ENCODE assay signal across 1 cellular context in the genomic region with DNA sequence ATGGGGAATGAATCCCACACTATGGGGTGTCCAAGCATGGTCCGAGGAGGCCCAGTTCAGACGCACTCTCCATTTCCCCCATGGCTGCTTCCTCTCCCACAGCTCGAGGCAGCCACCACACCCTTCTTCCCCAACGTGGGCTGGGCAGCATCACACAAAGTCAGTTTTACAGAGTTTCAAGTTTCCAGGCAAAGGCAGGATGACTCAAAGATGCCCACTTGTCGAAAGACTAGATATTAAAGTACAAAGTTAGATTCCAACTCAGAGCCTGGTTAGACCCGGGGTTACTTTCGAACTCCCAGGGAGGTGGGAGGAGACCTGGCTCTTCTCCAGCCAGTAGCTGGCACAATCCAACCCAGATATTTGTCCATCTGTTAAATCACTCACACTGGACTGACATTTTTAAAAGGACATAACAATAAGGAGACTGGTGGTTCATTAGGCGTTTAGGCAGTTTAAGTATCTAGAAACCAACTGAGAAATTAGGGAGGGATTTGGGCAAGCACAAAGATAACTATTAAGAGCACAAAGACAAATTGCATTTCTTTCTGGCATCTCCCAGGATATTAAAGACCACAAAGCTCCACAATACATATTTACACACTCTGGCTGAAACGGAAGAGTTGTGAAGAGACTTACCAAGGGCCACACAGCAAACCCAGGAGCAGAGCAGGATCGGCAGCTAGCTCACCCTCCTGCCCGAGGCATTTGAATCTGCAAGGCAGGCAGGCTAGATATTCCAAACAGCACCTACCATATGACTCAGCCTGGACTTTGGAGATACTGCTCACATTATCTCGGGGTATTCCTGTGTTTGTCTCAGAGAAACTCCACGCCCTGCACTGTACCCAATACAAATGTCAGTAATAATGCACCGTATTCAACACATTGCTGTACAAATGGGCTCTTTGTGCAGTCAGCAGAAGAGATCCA.
TF ChIP-seq lines count a peak whose summit lies in the region.

No MANE protein-coding gene starts in this region.

TF ChIP-seq in IMR-90, 13 proteins besides CTCF, POLR2A, EP300 and RAD21:
- TF ChIP-seq CHD1 (IDR thresholded peaks at IDR 0.05; ENCODE audit: low read depth, low read length) (no peak), RFX5 (IDR thresholded peaks at IDR 0.05; ENCODE audit: low read depth, low read length) (no peak), NFE2L2 (IDR thresholded peaks at IDR 0.05; ENCODE audit: low read depth, low read length) (no peak), FOS (IDR thresholded peaks at IDR 0.05; ENCODE audit: low read depth, low read length) (no peak), MAZ (IDR thresholded peaks at IDR 0.05; ENCODE audit: borderline replicate concordance, low read depth, low read length) (no peak), CEBPB (IDR thresholded peaks at IDR 0.05; ENCODE audit: low read depth, low read length) (no peak), MXI1 (IDR thresholded peaks at IDR 0.05; ENCODE audit: borderline replicate concordance, low read depth, low read length) (no peak), MAFK (IDR thresholded peaks at IDR 0.05; ENCODE audit: low read depth, low read length) (no peak), SMC3 (IDR thresholded peaks at IDR 0.05; ENCODE audit: low read depth, low read length) (no peak), BHLHE40 (IDR thresholded peaks at IDR 0.05; ENCODE audit: low read depth, low read length) (no peak), RCOR1 (IDR thresholded peaks at IDR 0.05; ENCODE audit: insufficient replicate concordance, low read length) (no peak)
- TF ChIP-seq, protein P1, sequence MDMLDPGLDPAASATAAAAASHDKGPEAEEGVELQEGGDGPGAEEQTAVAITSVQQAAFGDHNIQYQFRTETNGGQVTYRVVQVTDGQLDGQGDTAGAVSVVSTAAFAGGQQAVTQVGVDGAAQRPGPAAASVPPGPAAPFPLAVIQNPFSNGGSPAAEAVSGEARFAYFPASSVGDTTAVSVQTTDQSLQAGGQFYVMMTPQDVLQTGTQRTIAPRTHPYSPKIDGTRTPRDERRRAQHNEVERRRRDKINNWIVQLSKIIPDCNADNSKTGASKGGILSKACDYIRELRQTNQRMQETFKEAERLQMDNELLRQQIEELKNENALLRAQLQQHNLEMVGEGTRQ (IDR thresholded peaks at IDR 0.05; ENCODE audit: low read depth, low read length) = no peak
- TF ChIP-seq, protein P2, sequence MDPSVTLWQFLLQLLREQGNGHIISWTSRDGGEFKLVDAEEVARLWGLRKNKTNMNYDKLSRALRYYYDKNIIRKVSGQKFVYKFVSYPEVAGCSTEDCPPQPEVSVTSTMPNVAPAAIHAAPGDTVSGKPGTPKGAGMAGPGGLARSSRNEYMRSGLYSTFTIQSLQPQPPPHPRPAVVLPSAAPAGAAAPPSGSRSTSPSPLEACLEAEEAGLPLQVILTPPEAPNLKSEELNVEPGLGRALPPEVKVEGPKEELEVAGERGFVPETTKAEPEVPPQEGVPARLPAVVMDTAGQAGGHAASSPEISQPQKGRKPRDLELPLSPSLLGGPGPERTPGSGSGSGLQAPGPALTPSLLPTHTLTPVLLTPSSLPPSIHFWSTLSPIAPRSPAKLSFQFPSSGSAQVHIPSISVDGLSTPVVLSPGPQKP (IDR thresholded peaks at IDR 0.05; ENCODE audit: borderline replicate concordance, low read depth, low read length) = no peak
